Comparison of ENCODE assay signal across 15 cellular contexts in the genomic region with DNA sequence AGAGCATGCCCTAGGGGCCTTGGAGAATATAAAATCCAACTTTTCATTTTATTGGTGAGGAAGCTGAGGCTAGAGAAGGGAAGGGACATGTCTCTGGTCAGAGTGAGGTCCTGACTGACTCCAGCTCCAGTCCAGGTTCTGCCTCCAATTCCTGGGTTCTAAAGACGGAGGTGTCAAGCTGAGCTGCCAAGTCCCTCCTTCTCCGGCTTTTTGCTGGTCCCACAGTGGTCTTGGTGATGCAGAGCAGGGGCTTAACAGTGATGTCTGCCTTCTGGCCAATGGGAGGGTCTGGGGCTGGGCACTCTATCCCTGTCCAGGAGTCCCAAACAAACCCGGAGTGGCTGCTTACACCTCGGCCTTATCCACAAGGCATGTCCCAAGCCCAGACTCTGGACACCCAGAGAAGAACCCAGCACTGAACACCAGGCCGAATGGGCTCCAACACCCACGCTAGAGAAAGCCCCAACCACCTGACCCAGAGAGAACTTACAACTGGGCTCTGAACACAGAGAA.
DNase-seq lines count a peak whose midpoint lies in the region; ATAC-seq and TF ChIP-seq lines count a peak whose summit lies in the region.
"Had no signal": no experiment of that assay in that cellular context is flagged by ENCODE, and none has a peak within 500 bp of the region (broad histone marks: within the 10 kb centered on the region; RNA-seq: fewer than 3 reads in every experiment).

No MANE protein-coding gene starts in this region.

- POLR2A ChIA-PET in CD4-positive, alpha-beta T cell (lab: Charles Lee), result no interaction called here
- POLR2A ChIA-PET in IMR-90 (lab: Charles Lee; ENCODE audit: unreplicated experiment), result no interaction called here

- dilution Hi-C loops in IMR-90 (cut with HindIII; ENCODE audit: low sequenced_read_pairs, unreplicated experiment), result no loop called here

- peaks cover 26% of the 10 kb centered on the region for H3K4me1 Mint-ChIP-seq in CD4-positive, alpha-beta T cell (ENCODE audit: low read depth)
- no peaks in the 10 kb centered on the region for H3K4me1 Mint-ChIP-seq in central memory CD8-positive, alpha-beta T cell
- H3K4me1 Mint-ChIP-seq in neural crest cell, result peaks cover 64% of the 10 kb centered on the region

- H3K9me3 ChIP-seq in CD4-positive, alpha-beta T cell (ENCODE audit: control insufficient read depth, low read length), result no peaks in the 10 kb centered on the region
- H3K9me3 ChIP-seq in IMR-90 (ENCODE audit: control insufficient read depth, insufficient read depth, low read length) (no peaks in the 10 kb centered on the region), spleen (no peaks in the 10 kb centered on the region)
- H3K9me3 ChIP-seq: BE2C had no signal

- no peaks in the 10 kb centered on the region for H3K36me3 Mint-ChIP-seq in CD4-positive, alpha-beta T cell (ENCODE audit: low read depth)
- peaks cover 4% of the 10 kb centered on the region for H3K36me3 Mint-ChIP-seq in central memory CD8-positive, alpha-beta T cell (ENCODE audit: insufficient read depth)
- no peaks in the 10 kb centered on the region for H3K36me3 Mint-ChIP-seq in neural crest cell (ENCODE audit: low read depth)

- no TSS peak for BruUV-seq in IMR-90 (replicated peaks; lab: Mats Ljungman, UMichigan)

- intact Hi-C loops in CD4-positive, alpha-beta T cell (cut with DNase I, micrococcal nuclease), result no loop called here
- intact Hi-C loops in IMR-90 (cut with micrococcal nuclease) (no loop called here), cardiac septum (cut with DNase I) (no loop called here), spleen (cut with DNase I; ENCODE audit: low total_unique reads) (no loop called here)

- H3K56ac ChIP-seq in IMR-90 (ENCODE audit: extremely low read depth, insufficient read depth, low read length), result no peak overlapping the region

- peaks cover 8% of the 10 kb centered on the region for H3K9me1 ChIP-seq in IMR-90 (ENCODE audit: insufficient read depth, low read length)

- H3K18ac ChIP-seq in IMR-90 (ENCODE audit: low read depth, low read length), result no peak overlapping the region

- H3K4me1 ChIP-seq in IMR-90 (ENCODE audit: control insufficient read depth, insufficient read depth, low read length) (peaks cover 13% of the 10 kb centered on the region), spleen (peaks cover 3 to 26% (median 11%) of the 10 kb centered on the region in 6 donors)

- no peak overlapping the region for H3K9ac ChIP-seq in IMR-90 (ENCODE audit: low read depth, low read length)

- no peak overlapping the region for H2BK5ac ChIP-seq in IMR-90 (ENCODE audit: low read depth, low read length, poor library complexity, severe bottlenecking)

- no peak for TF ChIP-seq RAD21 in IMR-90 (IDR thresholded peaks at IDR 0.05; ENCODE audit: low read length)

- no peak overlapping the region for H3K27ac ChIP-seq in CD4-positive, alpha-beta T cell (ENCODE audit: low read depth, low read length)
- H3K27ac ChIP-seq in IMR-90 (ENCODE audit: insufficient read depth, low read length), result no peak overlapping the region
- no peak overlapping the region for H3K27ac ChIP-seq in spleen
- H3K27ac ChIP-seq: brain microvascular endothelial cell had no signal

- in situ Hi-C loops in IMR-90 (cut with MboI; ENCODE audit: low sequenced_read_pairs), result loop anchor here (5.0 kb wide), 1 partner anchor 145 kb away; no protein-coding TSS in a partner anchor

- peak overlapping the region; percentile 43 for H2AK5ac ChIP-seq in IMR-90 (ENCODE audit: low read depth, low read length)

- no peak overlapping the region for H3K4me3 ChIP-seq in IMR-90 (ENCODE audit: insufficient read depth, low read depth, low read length)
- H3K4me3 ChIP-seq in spleen, result no peak overlapping the region
- H3K4me3 ChIP-seq: hepatocyte had no signal

- ATAC-seq in CD4-positive, alpha-beta T cell (ENCODE audit: poor library complexity), result no peak
- ATAC-seq in IMR-90 (ENCODE audit: low read depth) (no peak), HG03442 (IDR thresholded peaks at IDR 0.05; ENCODE audit: unreplicated experiment) (no peak)
- ATAC-seq in central memory CD8-positive, alpha-beta T cell (replicated peaks; ENCODE audit: extremely low read depth, poor library complexity, severe bottlenecking), result no peak
- ATAC-seq: Right ventricle myocardium inferior had no signal

- TF ChIP-seq POLR2A in IMR-90 (IDR thresholded peaks at IDR 0.05; ENCODE audit: low read depth, low read length) (no peak), spleen (IDR thresholded peaks at IDR 0.05) (no peak)

- no peak overlapping the region for H3K23ac ChIP-seq in IMR-90 (ENCODE audit: low read depth, low read length)

- no peak overlapping the region for H2BK20ac ChIP-seq in IMR-90 (ENCODE audit: low read depth, low read length)

- peak overlapping the region; percentile 56 to 84; a peak in 2 of 4 replicates for H4K8ac ChIP-seq in IMR-90 (ENCODE audit: low read depth in 2 of 2, low read length in 2 of 2)

- H3K36me3 ChIP-seq in IMR-90 (ENCODE audit: control insufficient read depth, insufficient read depth, low read length) (no peaks in the 10 kb centered on the region), spleen (no peaks in the 10 kb centered on the region)
- H3K36me3 ChIP-seq: BE2C, brain microvascular endothelial cell had no signal

- H3K4me2 ChIP-seq in IMR-90 (ENCODE audit: low read depth, low read length), result no peak overlapping the region

- no peaks in the 10 kb centered on the region for H3K27me3 ChIP-seq in CD4-positive, alpha-beta T cell (ENCODE audit: control insufficient read depth, insufficient read depth, low read length)
- H3K27me3 ChIP-seq in IMR-90 (ENCODE audit: control insufficient read depth, insufficient read depth, low read length), result 0 out of 2 replicates have a peak, but pooled peaks cover 1% of the 10 kb centered on the region
- peaks cover 0 to 16% (median 0%) of the 10 kb centered on the region in 7 donors for H3K27me3 ChIP-seq in spleen (replicated peaks in 1 of 7)
- H3K27me3 ChIP-seq: BE2C, brain microvascular endothelial cell, hepatocyte had no signal

- peak overlapping the region; percentile 94 for H4K91ac ChIP-seq in IMR-90 (ENCODE audit: insufficient read depth, low read depth, low read length)

- H3K27me3 Mint-ChIP-seq in CD4-positive, alpha-beta T cell, result no peaks in the 10 kb centered on the region
- no peaks in the 10 kb centered on the region for H3K27me3 Mint-ChIP-seq in central memory CD8-positive, alpha-beta T cell
- H3K27me3 Mint-ChIP-seq in neural crest cell (ENCODE audit: low read depth), result no peaks in the 10 kb centered on the region

- H3K4me3 Mint-ChIP-seq in CD4-positive, alpha-beta T cell, result peak overlapping the region; percentile 36
- peak overlapping the region; percentile 57 for H3K4me3 Mint-ChIP-seq in central memory CD8-positive, alpha-beta T cell
- no peak overlapping the region for H3K4me3 Mint-ChIP-seq in neural crest cell

- H2AK9ac ChIP-seq in IMR-90 (replicated peaks; ENCODE audit: low read depth, low read length, poor library complexity), result no peak overlapping the region

- no peak overlapping the region for H3K14ac ChIP-seq in IMR-90 (replicated peaks; ENCODE audit: low read depth, low read length)

- H3K9me3 Mint-ChIP-seq in CD4-positive, alpha-beta T cell, result no peaks in the 10 kb centered on the region
- no peaks in the 10 kb centered on the region for H3K9me3 Mint-ChIP-seq in central memory CD8-positive, alpha-beta T cell
- no peaks in the 10 kb centered on the region for H3K9me3 Mint-ChIP-seq in neural crest cell

- H3K27ac Mint-ChIP-seq in CD4-positive, alpha-beta T cell, result no peak overlapping the region
- H3K27ac Mint-ChIP-seq in central memory CD8-positive, alpha-beta T cell (ENCODE audit: low read depth), result no peak overlapping the region
- peak overlapping the region; percentile 27 for H3K27ac Mint-ChIP-seq in neural crest cell (ENCODE audit: unreplicated experiment)

- TF ChIP-seq CTCF in CD4-positive, alpha-beta T cell (IDR thresholded peaks at IDR 0.05), result no peak
- TF ChIP-seq CTCF in IMR-90 (conservative IDR thresholded peaks at IDR 0.05; ENCODE audit: low read depth, low read length) (no peak), neural crest cell (conservative IDR thresholded peaks at IDR 0.05) (no peak), spleen (IDR thresholded peaks at IDR 0.05 in 8 of 11, conservative IDR thresholded peaks at IDR 0.05 in 3 of 11) (no peak)

- CTCF ChIA-PET in CD4-positive, alpha-beta T cell (lab: Charles Lee), result interaction anchor here (2.8 kb wide), 1 partner anchor 145 kb away, joined by 7 read pairs; no protein-coding TSS in a partner anchor
- CTCF ChIA-PET in IMR-90 (lab: Yijun Ruan, JAX), result no interaction called here

- H4K20me1 ChIP-seq in IMR-90 (ENCODE audit: insufficient read depth, low read length), result no peaks in the 10 kb centered on the region

- H3K79me1 ChIP-seq in IMR-90 (ENCODE audit: low read depth in 1 of 2, low read length in 2 of 2), result no peaks in the 10 kb centered on the region

- 91% methylated on average over 4 of the region's 6 CpGs; no CpG with 5 or more reads in 1 of the 2 experiments for WGBS in IMR-90 (ENCODE audit: extremely low coverage in 2 of 2, insufficient read length in 1 of 2), 2 experiments
- WGBS in spleen, 5 donors, result 89 to 98% (median 95%) methylated on average over 4 to 6 of the region's 6 CpGs

- H4K5ac ChIP-seq in IMR-90 (ENCODE audit: low read depth, low read length), result peak overlapping the region; percentile 23; the same call in 1 of the 2 replicates

- 0 out of 2 replicates have a peak overlapping the region, but pooled peaks have one; percentile 10 for H2BK120ac ChIP-seq in IMR-90 (ENCODE audit: low read depth, low read length)

- peak overlapping the region; percentile 74; the same call in 1 of the 2 replicates for H3K4ac ChIP-seq in IMR-90 (ENCODE audit: low read depth, low read length)

- H2AFZ ChIP-seq in IMR-90 (replicated peaks; ENCODE audit: low read length, poor library complexity), result no peak overlapping the region
- H2AFZ ChIP-seq: hepatocyte had no signal

- no peak for DNase-seq in CD4-positive, alpha-beta T cell
- DNase-seq in IMR-90 (no peak), neural crest cell (ENCODE audit: low read depth, low spot score) (no peak), cardiac septum (ENCODE audit: low spot score) (no peak), spleen (no peak)
- DNase-seq in central memory CD8-positive, alpha-beta T cell (ENCODE audit: low spot score in 2 of 2), result no peak
- DNase-seq: activated CD4-positive, alpha-beta T cell treated with anti-CD3 and anti-CD28 coated beads, Interleukin-2, amount 50 U/mL, for 1 hour; activated gamma-delta T cell; brain microvascular endothelial cell; kidney glomerular epithelial cell; NCI-H1436 had no signal

- peak overlapping the region; percentile 41; the same call in 1 of the 3 replicates for H2BK15ac ChIP-seq in IMR-90 (ENCODE audit: low read depth, low read length)

TF ChIP-seq in IMR-90, 13 proteins besides CTCF, POLR2A, EP300 and RAD21:
- no peak for TF ChIP-seq MAFK (IDR thresholded peaks at IDR 0.05; ENCODE audit: low read depth, low read length)
- TF ChIP-seq MAZ (IDR thresholded peaks at IDR 0.05; ENCODE audit: borderline replicate concordance, low read depth, low read length), result no peak
- no peak for TF ChIP-seq NFE2L2 (IDR thresholded peaks at IDR 0.05; ENCODE audit: low read depth, low read length)
- no peak for TF ChIP-seq CHD1 (IDR thresholded peaks at IDR 0.05; ENCODE audit: low read depth, low read length)
